14 cellular contexts compared by ENCODE assay signal in genomic region chr4:136713140-136713539, GRCh38.
DNase-seq lines count a peak whose midpoint lies in the region; FAIRE-seq and TF ChIP-seq lines count a peak whose summit lies in the region.
"Had no signal": no experiment of that assay in that cellular context is flagged by ENCODE, and none has a peak within 500 bp of the region (broad histone marks: within the 10 kb centered on the region; RNA-seq: fewer than 3 reads in every experiment).

No MANE protein-coding gene starts in this region.

- H3K9ac ChIP-seq in H1 (replicated peaks in 1 of 4; ENCODE audit: extremely low read depth in 1 of 4, low read depth in 3 of 4, low read length in 3 of 4): no peak overlapping the region

- H3K36me3 ChIP-seq in H1 (ENCODE audit: control insufficient read depth in 2 of 4, insufficient read depth in 4 of 4, low read length in 3 of 4): no peaks in the 10 kb centered on the region

- POLR2A ChIA-PET in H1 (lab: Charles Lee; ENCODE audit: partially characterized antibody): interaction anchor here (0.6 kb wide), 1 partner anchor 428 kb away, joined by 3 read pairs; no protein-coding TSS in a partner anchor

- 89% methylated on average over 1 of the region's 1 CpG; no CpG with 5 or more reads in 1 of the 2 experiments for WGBS in H1 (ENCODE audit: extremely low coverage in 1 of 2, insufficient coverage in 1 of 2, insufficient read length in 1 of 2, insufficient replicate concordance in 2 of 2, low coverage in 1 of 2, low lambda C conversion rate in 2 of 2, missing lambda C conversion rate in 1 of 2), 2 experiments

- H3K4me1 Mint-ChIP-seq in activated T-cell treated with anti-CD3 and anti-CD28 coated beads, Interleukin-2, amount 50 U/mL, for 24 hours (ENCODE audit: low read depth): no peaks in the 10 kb centered on the region
- H3K4me1 Mint-ChIP-seq: activated B cell treated with CpG ODN at 0.5 μM for 24 hours; activated naive CD4-positive, alpha-beta T cell treated with anti-CD3 and anti-CD28 coated beads, Interleukin-2, amount 50 U/mL, for 24 hours; memory B cell had no signal

- H3K4me3 ChIP-seq in H1 (ENCODE audit: extremely low read depth in 1 of 4, insufficient read depth in 2 of 4, low read depth in 3 of 4, low read length in 4 of 4): no peak overlapping the region

- H3K79me2 ChIP-seq in H1 (ENCODE audit: control insufficient read depth in 1 of 2, insufficient read depth in 2 of 2, low read length in 2 of 2): no peaks in the 10 kb centered on the region

- no peak for FAIRE-seq in H1 (lab: Jason Lieb, UNC)
- FAIRE-seq: HepG2 had no signal

- no peak overlapping the region for H4K8ac ChIP-seq in H1 (ENCODE audit: extremely low read depth, insufficient read depth, low read length)

- H3K27ac ChIP-seq in H1 (ENCODE audit: low read depth, low read length): no peak overlapping the region

- no peak overlapping the region for H2BK5ac ChIP-seq in H1 (ENCODE audit: low read depth, low read length)

- H3K4ac ChIP-seq in H1 (replicated peaks; ENCODE audit: insufficient read length, low read depth, low read length): no peak overlapping the region

- no peaks in the 10 kb centered on the region for H3K23me2 ChIP-seq in H1 (ENCODE audit: low read depth, low read length)

- H3K56ac ChIP-seq in H1 (replicated peaks; ENCODE audit: insufficient read length, low read depth, low read length): no peak overlapping the region

- no peak for TF ChIP-seq POLR2A in H1 (IDR thresholded peaks at IDR 0.05; ENCODE audit: control extremely low read depth in 1 of 2, low read depth in 2 of 2, low read length in 2 of 2)

- H3K4me2 ChIP-seq in H1 (ENCODE audit: insufficient read depth in 1 of 2, low read depth in 2 of 2, low read length in 2 of 2): no peak overlapping the region

- H2AFZ ChIP-seq in H1 (ENCODE audit: low read length): no peak overlapping the region

- H3K79me1 ChIP-seq in H1 (ENCODE audit: low read depth, low read length): no peaks in the 10 kb centered on the region

- H3K14ac ChIP-seq in H1 (ENCODE audit: insufficient read length): no peak overlapping the region

- H3K36me3 Mint-ChIP-seq in activated T-cell treated with anti-CD3 and anti-CD28 coated beads, Interleukin-2, amount 50 U/mL, for 24 hours (ENCODE audit: low read depth): no peaks in the 10 kb centered on the region
- H3K36me3 Mint-ChIP-seq: activated naive CD4-positive, alpha-beta T cell treated with anti-CD3 and anti-CD28 coated beads, Interleukin-2, amount 50 U/mL, for 24 hours; memory B cell had no signal

- no peak overlapping the region for H3K4me3 Mint-ChIP-seq in activated T-cell treated with anti-CD3 and anti-CD28 coated beads, Interleukin-2, amount 50 U/mL, for 24 hours
- H3K4me3 Mint-ChIP-seq: activated B cell treated with CpG ODN at 0.5 μM for 24 hours; activated naive CD4-positive, alpha-beta T cell treated with anti-CD3 and anti-CD28 coated beads, Interleukin-2, amount 50 U/mL, for 24 hours; memory B cell; stimulated activated naive CD8-positive, alpha-beta T cell treated with anti-CD3 and anti-CD28 coated beads, Interleukin-15, Interleukin-2, amounts not matched to agents 100 ng/mL and 50 ng/mL, for 24 hours had no signal

- no peaks in the 10 kb centered on the region for H3K27me3 ChIP-seq in H1 (replicated peaks in 1 of 4; ENCODE audit: control insufficient read depth in 3 of 4, extremely low read depth in 1 of 4, insufficient read depth in 3 of 4, low read length in 3 of 4)

- no peaks in the 10 kb centered on the region for H4K20me1 ChIP-seq in H1 (replicated peaks in 1 of 2; ENCODE audit: control insufficient read depth in 1 of 2, insufficient read depth in 2 of 2, low read length in 2 of 2)

- H2BK15ac ChIP-seq in H1 (ENCODE audit: low read length): no peak overlapping the region

- no peak overlapping the region for H4K5ac ChIP-seq in H1 (ENCODE audit: insufficient read length, low read depth, low read length)

- TF ChIP-seq CTCF in H1 (IDR thresholded peaks at IDR 0.05; ENCODE audit: control extremely low read depth in 1 of 3, insufficient read depth in 1 of 3, low read depth in 1 of 3, low read length in 3 of 3): peak in 1 of 3 experiments; percentile 17; a peak in 1 of 4 replicates

- H3K18ac ChIP-seq in H1 (ENCODE audit: extremely low read depth, low read length): no peak overlapping the region

- TF ChIP-seq RAD21 in H1 (IDR thresholded peaks at IDR 0.05 in 1 of 2, conservative IDR thresholded peaks at IDR 0.05 in 1 of 2; ENCODE audit: low read depth in 2 of 2, low read length in 2 of 2): peak; percentile 57 to 65

- no peak overlapping the region for H4K91ac ChIP-seq in H1 (replicated peaks; ENCODE audit: insufficient read length, low read length)

- H3K27me3 Mint-ChIP-seq in activated T-cell treated with anti-CD3 and anti-CD28 coated beads, Interleukin-2, amount 50 U/mL, for 24 hours: no peaks in the 10 kb centered on the region
- H3K27me3 Mint-ChIP-seq: activated B cell treated with CpG ODN at 0.5 μM for 24 hours; activated naive CD4-positive, alpha-beta T cell treated with anti-CD3 and anti-CD28 coated beads, Interleukin-2, amount 50 U/mL, for 24 hours; memory B cell; stimulated activated naive CD8-positive, alpha-beta T cell treated with anti-CD3 and anti-CD28 coated beads, Interleukin-15, Interleukin-2, amounts not matched to agents 100 ng/mL and 50 ng/mL, for 24 hours had no signal

- CTCF ChIA-PET in H1 (lab: Charles Lee; ENCODE audit: partially characterized antibody): interaction anchor here (0.5 to 1.9 kb wide), 6 partner anchors 8 to 1734 kb away, joined by 3 to 11 read pairs (median 4); no protein-coding TSS in a partner anchor

- H2AK5ac ChIP-seq in H1 (ENCODE audit: low read depth, low read length): no peak overlapping the region

- no peaks in the 10 kb centered on the region for H3K9me3 ChIP-seq in H1 (ENCODE audit: insufficient read depth in 2 of 2, low read depth in 1 of 2, low read length in 1 of 2)

- no peak overlapping the region for H3K23ac ChIP-seq in H1 (ENCODE audit: insufficient read length)

- H2BK20ac ChIP-seq in H1 (ENCODE audit: low read length): no peak overlapping the region

- TF ChIP-seq EP300 in H1 (IDR thresholded peaks at IDR 0.05; ENCODE audit: borderline replicate concordance in 1 of 2, low read depth in 2 of 2, low read length in 2 of 2): no peak

- DNase-seq in NK-92 treated with Interleukin-12 subunit alpha and Interleukin-12 subunit beta, amount 100 ng/mL, for 24 hours (lab: John Stamatoyannopoulos, UW): peak; percentile 1
- DNase-seq in NK-92 (lab: John Stamatoyannopoulos, UW; ENCODE audit: unreplicated experiment): no peak
- DNase-seq in NCI-H226: peak; percentile 44
- peak in 1 of 2 experiments; percentile 19 for DNase-seq in H1 (ENCODE audit: low read depth in 1 of 2, low spot score in 2 of 2)
- peak; percentile 26 for DNase-seq in smooth muscle cell of the brain vasculature (ENCODE audit: low read depth, low spot score)
- no peak for DNase-seq in activated T-cell treated with anti-CD3 and anti-CD28 coated beads, Interleukin-2, amount 50 U/mL, for 24 hours
- no peak for DNase-seq in retina
- no peak for DNase-seq in T-helper 9 cell
- DNase-seq: activated B cell treated with CpG ODN at 0.5 μM for 24 hours, NCI-H524 treated with DMSO at 0.1 percent for 48 hours had no signal

- H3K4me1 ChIP-seq in H1 (replicated peaks in 1 of 4; ENCODE audit: control insufficient read depth in 3 of 4, insufficient read depth in 4 of 4, low read length in 3 of 4): no peaks in the 10 kb centered on the region

- no peak overlapping the region for H3K27ac Mint-ChIP-seq in activated T-cell treated with anti-CD3 and anti-CD28 coated beads, Interleukin-2, amount 50 U/mL, for 24 hours
- H3K27ac Mint-ChIP-seq: activated B cell treated with CpG ODN at 0.5 μM for 24 hours; activated naive CD4-positive, alpha-beta T cell treated with anti-CD3 and anti-CD28 coated beads, Interleukin-2, amount 50 U/mL, for 24 hours; memory B cell; stimulated activated naive CD8-positive, alpha-beta T cell treated with anti-CD3 and anti-CD28 coated beads, Interleukin-15, Interleukin-2, amounts not matched to agents 100 ng/mL and 50 ng/mL, for 24 hours had no signal

- peaks cover 2% of the 10 kb centered on the region for H3K9me3 Mint-ChIP-seq in activated T-cell treated with anti-CD3 and anti-CD28 coated beads, Interleukin-2, amount 50 U/mL, for 24 hours
- H3K9me3 Mint-ChIP-seq: activated B cell treated with CpG ODN at 0.5 μM for 24 hours; stimulated activated naive CD8-positive, alpha-beta T cell treated with anti-CD3 and anti-CD28 coated beads, Interleukin-15, Interleukin-2, amounts not matched to agents 100 ng/mL and 50 ng/mL, for 24 hours had no signal

- H2BK120ac ChIP-seq in H1 (replicated peaks; ENCODE audit: low read depth, low read length): no peak overlapping the region

- no peak overlapping the region for H2BK12ac ChIP-seq in H1 (ENCODE audit: low read depth, low read length)

TF ChIP-seq in H1, 55 proteins besides CTCF, POLR2A, EP300 and RAD21:
- no peak for TF ChIP-seq NRF1 (IDR thresholded peaks at IDR 0.05; ENCODE audit: low read depth, low read length)
- TF ChIP-seq JUND (IDR thresholded peaks at IDR 0.05; ENCODE audit: low read length): 0 out of 2 replicates have a peak, but pooled peaks have one; percentile 34

Comparison
In these comparisons a context has a peak if more than half of its experiments do, and no peak if none do; other contexts are left out.
1. DNase-seq: peak in NK-92 treated with Interleukin-12 subunit alpha and Interleukin-12 subunit beta, amount 100 ng/mL, for 24 hours (single experiment), NCI-H226 (single experiment) and smooth muscle cell of the brain vasculature (single experiment); none in NK-92 (single experiment), activated T-cell treated with anti-CD3 and anti-CD28 coated beads, Interleukin-2, amount 50 U/mL, for 24 hours (single experiment), retina (single experiment) and T-helper 9 cell (single experiment).